ENCODE assay signal across 22 cellular contexts in the genomic region with DNA sequence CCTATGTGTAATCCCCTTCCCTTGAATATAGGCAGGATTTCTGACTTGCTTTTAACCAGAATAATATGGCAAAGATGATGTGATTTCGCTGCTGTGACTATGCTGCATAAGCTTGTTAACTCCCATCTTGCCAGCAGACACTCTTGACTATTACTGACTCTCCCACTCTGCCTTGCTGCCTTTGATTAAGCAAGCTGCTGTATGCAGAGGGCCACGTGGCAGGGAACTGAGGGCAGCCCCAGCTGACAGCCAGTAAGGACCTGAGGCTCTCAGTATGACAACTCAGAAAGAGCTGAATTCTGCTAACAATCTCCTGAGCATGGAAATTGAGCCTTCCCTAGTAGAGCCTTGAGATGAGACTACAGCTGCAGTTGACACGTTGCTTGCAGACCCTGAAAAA.
DNase-seq lines count a peak whose midpoint lies in the region; ATAC-seq, FAIRE-seq and TF ChIP-seq lines count a peak whose summit lies in the region.
"Had no signal": no experiment of that assay in that cellular context is flagged by ENCODE, and none has a peak within 500 bp of the region (broad histone marks: within the 10 kb centered on the region; RNA-seq: fewer than 3 reads in every experiment).

No MANE protein-coding gene starts in this region.

- H3K27ac ChIP-seq in A549 = no peak overlapping the region
- H3K27ac ChIP-seq: vagina, WERI-Rb-1 had no signal

- TF ChIP-seq POLR2A in A549 (IDR thresholded peaks at IDR 0.05; ENCODE audit: low read length) (no peak), erythroblast (IDR thresholded peaks at IDR 0.05; ENCODE audit: low read length) (no peak)

- H3K36me3 Mint-ChIP-seq in glutamatergic neuron (ENCODE audit: unreplicated experiment) = no peaks in the 10 kb centered on the region
- H3K36me3 Mint-ChIP-seq: memory B cell; natural killer cell treated with Interleukin-12 subunit alpha and Interleukin-12 subunit beta and Interleukin-15 and Interleukin-18, amount 100 ng/mL, for 72 hours had no signal

- ATAC-seq in A549 (peak; percentile 31 to 56; a peak in 3 of 6 replicates), GM18870 (IDR thresholded peaks at IDR 0.05; ENCODE audit: unreplicated experiment) (no peak)
- ATAC-seq: effector memory CD8-positive, alpha-beta T cell had no signal

- no peak overlapping the region for H3K4me2 ChIP-seq in A549

- DNase-seq in A549 (ENCODE audit: low read depth in 1 of 2, low spot score in 1 of 2) (no peak), EH (ENCODE audit: low read depth) (peak; percentile 8), NCI-H82 treated with DMSO at 0.1 percent for 48 hours (lab: John Stamatoyannopoulos, UW; ENCODE audit: unreplicated experiment) (peak; percentile 38), glutamatergic neuron (peak; percentile 13), erythroblast (lab: John Stamatoyannopoulos, UW) (no peak), COLO668 (lab: John Stamatoyannopoulos, UW; ENCODE audit: unreplicated experiment) (no peak)
- DNase-seq: activated CD4-positive, alpha-beta memory T cell treated with anti-CD3 and anti-CD28 coated beads, Interleukin-2, amount 10 ng/mL, durations not matched to agents 7 days and 5 days; activated naive CD4-positive, alpha-beta T cell treated with anti-CD3 and anti-CD28 coated beads for 36 hours; activated T-cell treated with anti-CD3 and anti-CD28 coated beads, Interleukin-2, amount 50 U/mL, for 1 hour; Calu3; effector memory CD8-positive, alpha-beta T cell; NCI-H2081 treated with DMSO at 0.1 percent for 48 hours; posterior cingulate gyrus; stimulated activated CD4-positive, alpha-beta T cell treated with anti-CD3 and anti-CD28 coated beads, Interleukin-2, amount 100 ng/mL, for 48 hours; WERI-Rb-1 had no signal

- no peak for TF ChIP-seq EP300 in A549 (IDR thresholded peaks at IDR 0.05)

- 39% methylated on average over 3 of the region's 3 CpGs for WGBS in A549 (ENCODE audit: missing lambda C conversion rate)

- CTCF ChIA-PET in A549 (lab: Yijun Ruan, JAX) = interaction anchor here (0.6 to 1.2 kb wide), 4 partner anchors 150 to 945 kb away, joined by 3 to 5 read pairs (median 3); no protein-coding TSS in a partner anchor

- H3K9me3 Mint-ChIP-seq in glutamatergic neuron (ENCODE audit: unreplicated experiment) = peaks cover 1% of the 10 kb centered on the region
- H3K9me3 Mint-ChIP-seq: activated CD4-positive, alpha-beta memory T cell treated with anti-CD3 and anti-CD28 coated beads, Interleukin-2, amount 10 ng/mL, durations not matched to agents 7 days and 5 days; activated naive CD4-positive, alpha-beta T cell treated with anti-CD3 and anti-CD28 coated beads for 36 hours; effector memory CD8-positive, alpha-beta T cell; memory B cell; natural killer cell treated with Interleukin-12 subunit alpha and Interleukin-12 subunit beta and Interleukin-15 and Interleukin-18, amount 100 ng/mL, for 72 hours; T-helper 1 cell treated with Interleukin-12 subunit alpha and Interleukin-12 subunit beta and Interleukin-4 antibody, amounts not matched to agents 30 μg/mL and 1 μg/mL, for 36 hours had no signal

- peak overlapping the region; percentile 31 for H3K27ac Mint-ChIP-seq in glutamatergic neuron (ENCODE audit: unreplicated experiment)
- H3K27ac Mint-ChIP-seq: activated CD4-positive, alpha-beta memory T cell treated with anti-CD3 and anti-CD28 coated beads, Interleukin-2, amount 10 ng/mL, durations not matched to agents 7 days and 5 days; activated naive CD4-positive, alpha-beta T cell treated with anti-CD3 and anti-CD28 coated beads for 36 hours; B cell; effector memory CD8-positive, alpha-beta T cell; memory B cell; natural killer cell treated with Interleukin-12 subunit alpha and Interleukin-12 subunit beta and Interleukin-15 and Interleukin-18, amount 100 ng/mL, for 72 hours; T-helper 1 cell treated with Interleukin-12 subunit alpha and Interleukin-12 subunit beta and Interleukin-4 antibody, amounts not matched to agents 30 μg/mL and 1 μg/mL, for 36 hours had no signal

- no peak for FAIRE-seq in A549 (lab: Jason Lieb, UNC)
- FAIRE-seq: keratinocyte had no signal

- POLR2A ChIA-PET in A549 (lab: Yijun Ruan, JAX) = no interaction called here

- no peak for TF ChIP-seq RAD21 in A549 (conservative IDR thresholded peaks at IDR 0.05 in 1 of 2, IDR thresholded peaks at IDR 0.05 in 1 of 2)

- H3K4me3 ChIP-seq in A549 = no peak overlapping the region
- H3K4me3 ChIP-seq: vagina had no signal

- H3K9me3 ChIP-seq in A549 = no peaks in the 10 kb centered on the region
- H3K9me3 ChIP-seq: vagina had no signal

- peaks cover 8% of the 10 kb centered on the region; the same call in 2 of the 3 replicates for H3K4me1 ChIP-seq in A549
- H3K4me1 ChIP-seq: vagina had no signal

- TF ChIP-seq CTCF in A549 (IDR thresholded peaks at IDR 0.05) = no peak
- TF ChIP-seq CTCF in glutamatergic neuron (IDR thresholded peaks at IDR 0.05; ENCODE audit: partially characterized antibody, unreplicated experiment) = no peak

- no peaks in the 10 kb centered on the region for H3K27me3 Mint-ChIP-seq in glutamatergic neuron (ENCODE audit: unreplicated experiment)
- H3K27me3 Mint-ChIP-seq: activated CD4-positive, alpha-beta memory T cell treated with anti-CD3 and anti-CD28 coated beads, Interleukin-2, amount 10 ng/mL, durations not matched to agents 7 days and 5 days; B cell; effector memory CD8-positive, alpha-beta T cell; memory B cell; natural killer cell treated with Interleukin-12 subunit alpha and Interleukin-12 subunit beta and Interleukin-15 and Interleukin-18, amount 100 ng/mL, for 72 hours had no signal

- H3K4me3 Mint-ChIP-seq in glutamatergic neuron (ENCODE audit: unreplicated experiment) = no peak overlapping the region
- H3K4me3 Mint-ChIP-seq: activated CD4-positive, alpha-beta memory T cell treated with anti-CD3 and anti-CD28 coated beads, Interleukin-2, amount 10 ng/mL, durations not matched to agents 7 days and 5 days; activated naive CD4-positive, alpha-beta T cell treated with anti-CD3 and anti-CD28 coated beads for 36 hours; B cell; effector memory CD8-positive, alpha-beta T cell; memory B cell; natural killer cell treated with Interleukin-12 subunit alpha and Interleukin-12 subunit beta and Interleukin-15 and Interleukin-18, amount 100 ng/mL, for 72 hours; T-helper 1 cell treated with Interleukin-12 subunit alpha and Interleukin-12 subunit beta and Interleukin-4 antibody, amounts not matched to agents 30 μg/mL and 1 μg/mL, for 36 hours had no signal

- H3K4me1 Mint-ChIP-seq in glutamatergic neuron (ENCODE audit: low read depth, unreplicated experiment) = peaks cover 9% of the 10 kb centered on the region
- H3K4me1 Mint-ChIP-seq: activated CD4-positive, alpha-beta memory T cell treated with anti-CD3 and anti-CD28 coated beads, Interleukin-2, amount 10 ng/mL, durations not matched to agents 7 days and 5 days; B cell; memory B cell had no signal

TF ChIP-seq in A549, 52 proteins besides CTCF, POLR2A, EP300 and RAD21:
- no peak for TF ChIP-seq RCOR1 (IDR thresholded peaks at IDR 0.05; ENCODE audit: low read depth, low read length)
- no peak for TF ChIP-seq HEYL (CRISPR knock-in tag; IDR thresholded peaks at IDR 0.05)
- no peak for TF ChIP-seq CBX8 (IDR thresholded peaks at IDR 0.05)
- TF ChIP-seq JUN (IDR thresholded peaks at IDR 0.05) = no peak

Comparison
In these comparisons a context has a peak if more than half of its experiments do, and no peak if none do; other contexts are left out.
1. DNase-seq: peak in EH (single experiment), NCI-H82 treated with DMSO at 0.1 percent for 48 hours (single experiment) and glutamatergic neuron (single experiment); none in A549 (0 of 2), erythroblast (0 of 2) and COLO668 (single experiment).